ENCODE assay signal across 8 cellular contexts in the genomic region with DNA sequence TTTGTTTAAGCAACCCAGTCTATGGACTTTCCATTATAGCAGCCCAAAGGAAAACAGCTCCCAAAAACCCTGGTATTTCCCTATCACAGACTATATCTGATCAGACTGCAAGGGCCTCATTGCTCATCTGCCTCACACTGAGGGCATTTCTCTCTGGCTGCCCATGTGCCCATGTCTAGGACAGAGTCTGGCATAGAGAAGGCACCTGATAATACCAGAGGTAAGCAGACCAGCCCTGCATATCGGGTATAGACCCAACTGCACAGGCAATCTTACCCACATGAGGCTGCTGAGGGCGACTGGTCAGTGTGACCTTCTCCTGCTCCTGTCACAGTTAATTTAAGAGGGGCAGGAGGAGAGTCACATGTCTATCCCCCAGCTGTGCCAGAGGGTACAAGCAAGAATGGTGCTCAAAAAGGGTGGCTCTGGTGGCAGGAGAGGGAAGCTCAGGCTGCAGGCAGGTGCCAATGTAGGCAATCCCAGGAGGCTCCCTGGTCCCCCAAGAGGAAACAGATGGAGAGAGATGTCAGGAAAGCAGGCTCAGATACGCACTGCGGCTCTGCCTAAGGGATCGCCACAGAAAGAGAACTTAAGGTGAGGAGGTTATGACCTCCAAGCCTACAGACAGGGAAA.
DNase-seq lines count a peak whose midpoint lies in the region; ATAC-seq and TF ChIP-seq lines count a peak whose summit lies in the region.

No MANE protein-coding gene starts in this region.

- DNase-seq in DMS 273 (lab: John Stamatoyannopoulos, UW; ENCODE audit: unreplicated experiment) (peak; percentile 62), NCI-H524 (lab: John Stamatoyannopoulos, UW) (peak; percentile 70 to 82), choroid plexus epithelial cell (ENCODE audit: low read depth) (no peak), NOMO-1 (lab: John Stamatoyannopoulos, UW; ENCODE audit: unreplicated experiment in 2 of 2) (no peak), activated gamma-delta T cell (lab: John Stamatoyannopoulos, UW) (no peak)
- DNase-seq in effector CD8-positive, alpha-beta T cell (lab: John Stamatoyannopoulos, UW): no peak

- no peaks in the 10 kb centered on the region for H3K27me3 Mint-ChIP-seq in nephron (ENCODE audit: low read depth)

- H3K4me3 ChIP-seq in choroid plexus epithelial cell (ENCODE audit: low read depth, low read length): peak overlapping the region; percentile 22

- no peaks in the 10 kb centered on the region for H3K9me3 Mint-ChIP-seq in nephron

- TF ChIP-seq CTCF in choroid plexus epithelial cell (conservative IDR thresholded peaks at IDR 0.05; ENCODE audit: low read depth, low read length) (peak; percentile 17), nephron (IDR thresholded peaks at IDR 0.05; ENCODE audit: unreplicated experiment in 3 of 3) (peak in 1 of 3 experiments; percentile 18)

- H3K4me3 Mint-ChIP-seq in nephron: peak overlapping the region; percentile 95 to 100 (median 99)

- H3K36me3 Mint-ChIP-seq in nephron (ENCODE audit: low read depth): peaks cover 11% of the 10 kb centered on the region

- no peak for ATAC-seq in GM18873 (IDR thresholded peaks at IDR 0.05; ENCODE audit: low FRiP score, unreplicated experiment)

- H3K4me1 Mint-ChIP-seq in nephron: peaks cover 71% of the 10 kb centered on the region

- peak overlapping the region; percentile 96 to 98 (median 96) for H3K27ac Mint-ChIP-seq in nephron

Comparison
In these comparisons a context has a peak if more than half of its experiments do, and no peak if none do; other contexts are left out.
1. DNase-seq: peak in DMS 273 (single experiment) and NCI-H524 (2 of 2); none in choroid plexus epithelial cell (single experiment), NOMO-1 (0 of 2), activated gamma-delta T cell (single experiment) and effector CD8-positive, alpha-beta T cell (single experiment).